In the genomic region with DNA sequence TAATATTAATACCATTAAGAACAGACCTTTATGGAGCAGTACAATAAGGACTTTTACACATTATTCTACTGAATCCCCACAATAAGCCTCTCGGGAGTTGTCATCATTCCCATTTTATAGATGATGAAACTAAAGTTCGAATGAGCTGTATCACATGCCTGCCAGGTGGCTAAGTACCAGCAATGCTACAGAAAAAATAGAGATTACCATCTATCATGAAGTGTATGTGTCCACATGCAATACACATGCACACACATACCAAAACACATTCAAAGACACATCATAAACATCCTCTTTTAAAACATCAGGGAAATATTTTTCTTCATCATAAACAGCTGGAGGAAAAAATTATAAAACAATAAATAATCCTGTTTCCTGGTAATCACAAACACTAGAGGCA, we compare ENCODE assay signal across 17 cellular contexts.
"Had no signal": no experiment of that assay in that cellular context is flagged by ENCODE, and none has a peak within 500 bp of the region (broad histone marks: within the 10 kb centered on the region; RNA-seq: fewer than 3 reads in every experiment).

No MANE protein-coding gene starts in this region.

- H3K9me3 ChIP-seq: SJSA1 had no signal

- H3K4me2 ChIP-seq: KMS-11 had no signal

- H3K27ac ChIP-seq: HL-60, KMS-11, SJSA1, SK-N-MC had no signal

- H3K9ac ChIP-seq: KMS-11 had no signal

- H3K27me3 Mint-ChIP-seq: IgD-negative memory B cell had no signal

- H3K9me3 Mint-ChIP-seq: IgD-negative memory B cell had no signal

- H3K4me3 ChIP-seq: K562, SJSA1, SK-N-MC had no signal

- H3K4me3 Mint-ChIP-seq: IgD-negative memory B cell had no signal

- H3K27ac Mint-ChIP-seq: IgD-negative memory B cell had no signal

- H3K27me3 ChIP-seq: SJSA1 had no signal

- H3K4me1 ChIP-seq: SJSA1 had no signal

- ATAC-seq: K562 had no signal

- DNase-seq: Kasumi-1, MV-4-11, NCI-H1436 treated with DMSO at 0.1 percent for 48 hours, NCI-H187 treated with DMSO at 0.1 percent for 48 hours, NCI-H2029 treated with DMSO at 0.1 percent for 48 hours, NCI-H345, NCI-H526 treated with DMSO at 0.1 percent for 48 hours, NCI-H774, Right ventricle myocardium superior, RPMI8226, SIG-M5 had no signal
